8 cellular contexts compared by ENCODE assay signal in genomic region chr9:133163559-133164208, GRCh38. TPM values are rescaled to one million over a fixed set of nuclear protein-coding genes. Genes with fewer than 3 reads are reported as not detected.
A peak's percentile ranks its signal among the peaks of the same experiment; 100 is the strongest.
DNase-seq lines count a peak whose midpoint lies in the region; ATAC-seq and TF ChIP-seq lines count a peak whose summit lies in the region.

Gene GBGT1, minus strand, starts transcription at chr9:133163914. Its CDS starts 1,502 bp downstream, at chr9:133162412.

- peaks cover 2% of the 10 kb centered on the region for H3K27me3 Mint-ChIP-seq in activated naive CD8-positive, alpha-beta T cell treated with anti-CD3 and anti-CD28 coated beads for 36 hours
- peaks cover 25% of the 10 kb centered on the region for H3K27me3 Mint-ChIP-seq in progenitor cell of endocrine pancreas

- H3K36me3 Mint-ChIP-seq in activated naive CD8-positive, alpha-beta T cell treated with anti-CD3 and anti-CD28 coated beads for 36 hours = no peaks in the 10 kb centered on the region
- no peaks in the 10 kb centered on the region for H3K36me3 Mint-ChIP-seq in progenitor cell of endocrine pancreas (ENCODE audit: insufficient read depth)

- H3K4me3 Mint-ChIP-seq in activated naive CD8-positive, alpha-beta T cell treated with anti-CD3 and anti-CD28 coated beads for 36 hours = peak within 1 kb of the TSS; percentile 82
- H3K4me3 Mint-ChIP-seq in progenitor cell of endocrine pancreas (ENCODE audit: low read depth) = peak within 1 kb of the TSS; percentile 71

- H3K9me3 Mint-ChIP-seq in activated naive CD8-positive, alpha-beta T cell treated with anti-CD3 and anti-CD28 coated beads for 36 hours = no peaks in the 10 kb centered on the region
- no peaks in the 10 kb centered on the region for H3K9me3 Mint-ChIP-seq in progenitor cell of endocrine pancreas (ENCODE audit: low read depth)

- TF ChIP-seq CTCF in GM12865 (IDR thresholded peaks at IDR 0.05; ENCODE audit: insufficient read depth, low read depth, low read length, missing control alignments) (no peak), progenitor cell of endocrine pancreas (IDR thresholded peaks at IDR 0.05; ENCODE audit: unreplicated experiment) (no peak)

- intact Hi-C loops in left ventricle myocardium superior (cut with micrococcal nuclease) = no loop called here

- H3K4me3 ChIP-seq in GM12865 (ENCODE audit: low read depth, low read length) = peak within 1 kb of the TSS; percentile 39

- no peak within 1 kb of the TSS for H3K27ac Mint-ChIP-seq in activated naive CD8-positive, alpha-beta T cell treated with anti-CD3 and anti-CD28 coated beads for 36 hours
- H3K27ac Mint-ChIP-seq in progenitor cell of endocrine pancreas = peak within 1 kb of the TSS; percentile 86

- ATAC-seq in left ventricle myocardium superior (peak; percentile 79), GM19455 (IDR thresholded peaks at IDR 0.05; ENCODE audit: unreplicated experiment) (no peak), HG02623 (IDR thresholded peaks at IDR 0.05; ENCODE audit: unreplicated experiment) (no peak)

- H3K4me1 Mint-ChIP-seq in activated naive CD8-positive, alpha-beta T cell treated with anti-CD3 and anti-CD28 coated beads for 36 hours = no peaks in the 10 kb centered on the region
- peaks cover 2% of the 10 kb centered on the region for H3K4me1 Mint-ChIP-seq in progenitor cell of endocrine pancreas (ENCODE audit: low read depth)

- peak; percentile 37 for DNase-seq in 8988T
- DNase-seq in GM12865 (ENCODE audit: low read depth) = no peak
- DNase-seq in NCI-H526 treated with DMSO at 0.1 percent for 48 hours (lab: John Stamatoyannopoulos, UW) = peak; percentile 1
- DNase-seq in activated naive CD8-positive, alpha-beta T cell treated with anti-CD3 and anti-CD28 coated beads for 36 hours = peak; percentile 29
- DNase-seq in left ventricle myocardium superior = peak; percentile 90
- DNase-seq in progenitor cell of endocrine pancreas (ENCODE audit: low spot score, unreplicated experiment) = peak; percentile 34

RNA-seq across cellular contexts. Expression of gene GBGT1, which starts in this region (rescaled TPM):
- total RNA-seq in activated naive CD8-positive, alpha-beta T cell treated with anti-CD3 and anti-CD28 coated beads for 36 hours = 1 to 10 TPM; 1.6 to 2.9 TPM
- 6.2 TPM for total RNA-seq in left ventricle myocardium superior
- total RNA-seq in progenitor cell of endocrine pancreas = 5.2 and 7.3 TPM in 2 replicates
